ENCODE assay signal across 19 cellular contexts in the genomic region with DNA sequence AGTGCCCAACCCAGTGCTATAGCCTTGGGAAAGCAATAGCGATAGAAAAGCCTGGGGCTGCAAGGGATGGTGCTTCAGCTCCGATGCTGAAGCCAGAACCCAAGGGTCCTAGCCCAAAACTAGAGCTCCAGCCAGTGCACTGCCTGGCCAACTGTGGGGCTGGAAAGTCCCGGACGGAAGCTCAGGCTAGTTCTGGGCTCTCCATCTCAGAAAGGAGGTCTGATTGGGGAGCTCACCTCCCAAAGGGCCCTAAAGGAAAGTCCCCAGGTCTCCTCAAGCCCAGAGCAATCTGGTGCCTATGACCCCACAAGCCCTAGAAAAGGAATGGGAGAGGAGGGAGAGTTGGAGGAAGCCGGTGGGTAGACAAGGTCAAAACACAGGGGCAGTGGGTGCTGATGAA. TPM values are rescaled to one million over a fixed set of nuclear protein-coding genes. Genes with fewer than 3 reads are reported as not detected.
DNase-seq lines count a peak whose midpoint lies in the region; ATAC-seq, FAIRE-seq and TF ChIP-seq lines count a peak whose summit lies in the region.
"Had no signal": no experiment of that assay in that cellular context is flagged by ENCODE, and none has a peak within 500 bp of the region (broad histone marks: within the 10 kb centered on the region; RNA-seq: fewer than 3 reads in every experiment).

No MANE protein-coding gene starts in this region.

- SMC1A ChIA-PET in GM12878 (lab: Charles Lee; ENCODE audit: uncharacterized antibody, unreplicated experiment), result interaction anchor here (0.7 to 6.8 kb wide), 6 partner anchors 18 to 153 kb away, joined by 3 to 90 read pairs (median 4); no protein-coding TSS in a partner anchor

- no peak for TF ChIP-seq POLR2A in GM12878 (IDR thresholded peaks at IDR 0.05; ENCODE audit: low read depth, low read length)

- peak overlapping the region; percentile 46; the same call in 1 of the 2 replicates for H3K4me2 ChIP-seq in GM12878 (ENCODE audit: control insufficient read depth, insufficient read depth)
- H3K4me2 ChIP-seq in parathyroid adenoma (ENCODE audit: low read length), result no peak overlapping the region

- no peak for FAIRE-seq in GM12878 (lab: Jason Lieb, UNC)

- H3K4me1 ChIP-seq in GM12878 (ENCODE audit: control insufficient read depth, insufficient read depth, low read length) (peaks cover 15% of the 10 kb centered on the region), parathyroid adenoma (peaks cover 52% of the 10 kb centered on the region), SJCRH30 (peaks cover 36% of the 10 kb centered on the region)

- CTCF ChIA-PET in GM12878 (lab: Yijun Ruan, JAX), result interaction anchor here (0.9 to 17.1 kb wide), 11 partner anchors 8 to 521 kb away, joined by 3 to 211 read pairs (median 3); partner anchors contain the start of gene NME1

- H3K36me3 ChIP-seq in GM12878 (ENCODE audit: control insufficient read depth in 2 of 2, insufficient read depth in 2 of 2, low read length in 1 of 2) (no peaks in the 10 kb centered on the region), parathyroid adenoma (ENCODE audit: control insufficient read depth, insufficient read depth, low read length) (no peaks in the 10 kb centered on the region), SJCRH30 (no peaks in the 10 kb centered on the region)

- H3K4me3 ChIP-seq in GM12864 (ENCODE audit: low read depth, low read length), result peak overlapping the region; percentile 56; the same call in 1 of the 2 replicates
- no peak overlapping the region; the same call in 1 of the 2 replicates for H3K4me3 ChIP-seq in GM12878
- H3K4me3 ChIP-seq in parathyroid adenoma (ENCODE audit: low read depth, low read length), result no peak overlapping the region
- H3K4me3 ChIP-seq in SJCRH30, result no peak overlapping the region
- H3K4me3 ChIP-seq: GM23248, K562, SK-N-MC had no signal

- in situ Hi-C loops in GM12878 (cut with MboI), result no loop called here

- H3K27me3 ChIP-seq in GM12878 (replicated peaks in 1 of 2; ENCODE audit: control insufficient read depth in 2 of 2, insufficient read depth in 2 of 2, low read length in 1 of 2), result peaks cover 0 to under 1% of the 10 kb centered on the region in 2 experiments; a peak in 2 of 4 replicates
- H3K27me3 ChIP-seq in parathyroid adenoma (ENCODE audit: control insufficient read depth, insufficient read depth, low read length), result no peaks in the 10 kb centered on the region
- H3K27me3 ChIP-seq in SJCRH30, result peaks cover under 1% of the 10 kb centered on the region; the same call in 1 of the 2 replicates

- POLR2A ChIA-PET in GM12878 (lab: Charles Lee), result interaction anchor here (0.6 to 1.4 kb wide), 4 partner anchors 13 to 234 kb away, joined by 3 to 5 read pairs (median 4); partner anchors contain the start of gene TOB1

- peak overlapping the region; percentile 61 for H3K27ac ChIP-seq in GM12878 (ENCODE audit: control insufficient read depth, insufficient read depth)
- H3K27ac ChIP-seq in parathyroid adenoma, result peak overlapping the region; percentile 15
- H3K27ac ChIP-seq in SJCRH30, result no peak overlapping the region
- H3K27ac ChIP-seq: GM23248, SK-N-MC had no signal

- BruUV-seq in GM12878 (replicated peaks; lab: Mats Ljungman, UMichigan), result no TSS peak

- peak; percentile 60 for ATAC-seq in GM19025 (IDR thresholded peaks at IDR 0.05; ENCODE audit: low read depth, unreplicated experiment)
- ATAC-seq in GM12878, result peak; percentile 71
- ATAC-seq: Right ventricle myocardium inferior had no signal

- no peaks in the 10 kb centered on the region; the same call in 1 of the 2 replicates for H3K79me2 ChIP-seq in GM12878 (ENCODE audit: control insufficient read depth, insufficient read depth, low read length)
- no peaks in the 10 kb centered on the region for H3K79me2 ChIP-seq in parathyroid adenoma

- DNase-seq in GM12864 (ENCODE audit: low read depth), result no peak
- DNase-seq in GM12878 (ENCODE audit: low read depth, low spot score), result no peak
- DNase-seq in SJCRH30, result no peak
- no peak for DNase-seq in activated effector memory CD4-positive, alpha-beta T cell treated with anti-CD3 and anti-CD28 coated beads, Interleukin-2, amount 50 U/mL, for 16 hours
- DNase-seq in hypothalamus (lab: John Stamatoyannopoulos, UW), result no peak
- DNase-seq: CD4-positive, alpha-beta T cell; DMS79; GM23248; HCEC 1CT; MV-4-11; NCI-H1417; NCI-H187 treated with DMSO at 0.1 percent for 48 hours; NCI-H774; T-helper 1 cell had no signal

- WGBS in GM12878 (ENCODE audit: insufficient coverage, insufficient replicate concordance, low lambda C conversion rate, missing lambda C conversion rate), result 6% methylated on average over 5 of the region's 5 CpGs

- no peak for TF ChIP-seq CTCF in GM12864 (IDR thresholded peaks at IDR 0.05; ENCODE audit: low read depth, low read length, missing control alignments)
- TF ChIP-seq CTCF in GM12878 (IDR thresholded peaks at IDR 0.05 in 2 of 3, conservative IDR thresholded peaks at IDR 0.05 in 1 of 3; ENCODE audit: control insufficient read depth in 2 of 3, extremely low read depth in 1 of 3, insufficient read depth in 1 of 3, low read depth in 3 of 3, low read length in 3 of 3), result no peak
- no peak for TF ChIP-seq CTCF in parathyroid adenoma (IDR thresholded peaks at IDR 0.05)

- H3K9me3 ChIP-seq in GM12878 (replicated peaks; ENCODE audit: control insufficient read depth, insufficient read depth, low read length) (no peaks in the 10 kb centered on the region), parathyroid adenoma (ENCODE audit: control insufficient read depth, low read length) (no peaks in the 10 kb centered on the region), SJCRH30 (replicated peaks) (no peaks in the 10 kb centered on the region)

- H3K9ac ChIP-seq in GM12878 (ENCODE audit: control insufficient read depth, insufficient read depth, low read length) (no peak overlapping the region; the same call in 1 of the 2 replicates), parathyroid adenoma (no peak overlapping the region)
- H3K9ac ChIP-seq: GM23248 had no signal

- H4K20me1 ChIP-seq in GM12878 (ENCODE audit: control insufficient read depth, insufficient read depth), result no peaks in the 10 kb centered on the region

- H2AFZ ChIP-seq in GM12878 (ENCODE audit: control insufficient read depth, low read depth, low read length) (no peak overlapping the region), parathyroid adenoma (peak overlapping the region; percentile 63)
- H2AFZ ChIP-seq: GM23248 had no signal

- intact Hi-C loops in GM12878 (cut with micrococcal nuclease; ENCODE audit: unreplicated experiment), result no loop called here

- no peak for TF ChIP-seq RAD21 in GM12878 (IDR thresholded peaks at IDR 0.05; ENCODE audit: insufficient read depth, low read depth, low read length)

- RAD21 ChIA-PET in GM12878 (lab: Charles Lee; ENCODE audit: unreplicated experiment), result interaction anchor here (0.7 to 3.8 kb wide), 8 partner anchors 9 to 234 kb away, joined by 3 to 34 read pairs (median 4); partner anchors contain the start of gene TOB1

- TF ChIP-seq EP300 in GM12878 (IDR thresholded peaks at IDR 0.05; ENCODE audit: borderline replicate concordance in 1 of 2, control insufficient read depth in 1 of 2, low read depth in 2 of 2, low read length in 2 of 2), result no peak

TF ChIP-seq in GM12878, 131 proteins besides CTCF, POLR2A, EP300 and RAD21 (continues in another document):
- TF ChIP-seq IKZF1 (conservative IDR thresholded peaks at IDR 0.05), result peak; percentile 58
- peak; percentile 55; the same call in 1 of the 2 replicates for TF ChIP-seq NR2F1 (conservative IDR thresholded peaks at IDR 0.05)
- TF ChIP-seq MEF2B (IDR thresholded peaks at IDR 0.05; ENCODE audit: partially characterized antibody, poor library complexity, severe bottlenecking), result peak; percentile 62
- TF ChIP-seq RELB (IDR thresholded peaks at IDR 0.05; ENCODE audit: low read depth), result peak; percentile 80
- no peak for TF ChIP-seq MYC (IDR thresholded peaks at IDR 0.05; ENCODE audit: insufficient read depth, insufficient read length, insufficient replicate concordance, low read length, severe bottlenecking)
- no peak for TF ChIP-seq IRF4 (IDR thresholded peaks at IDR 0.05; ENCODE audit: low read depth, low read length)

RNA-seq across cellular contexts. Expression of gene ABCC3, which starts 2.0 kb away (rescaled TPM):
- 9.8 and 12.0 TPM in 2 replicates for total RNA-seq in GM12878 (2013; cell fraction: nucleolus; rRNA removed)
- total RNA-seq in GM12878 (2014; rRNA removed) (not detected in 2 replicates), GM12878 (2014; rRNA removed; fragmentation: Illumina TruSeq; extraction: Trizol) (not detected in 2 replicates), GM12878 (2021) (1.1 and 1.5 TPM in 2 replicates)
- polyA plus RNA-seq in GM12878 (2011; ENCODE audit: low read depth), result not detected
- polyA plus RNA-seq in GM12878 (2011; rRNA removed) (1.9 and 2.3 TPM in 2 replicates), GM12878 (2014; fragmentation: Illumina TruSeq; extraction: Trizol) (0.21 TPM in 1 of 2 replicates, not detected in the other), GM12878 (2014; fragmentation: Nextera tagmentation; extraction: Ambion mirVana) (not detected), GM12878 (2014; rRNA removed) (0.10 TPM in 1 of 2 replicates, not detected in the other), GM12878 (2016; fragmentation: Nextera tagmentation; extraction: Ambion mirVana) (under 1 TPM in 1 of 2 experiments, not detected in 1; 0.32 TPM)
- polyA plus RNA-seq in GM12878 (2011; cell fraction: cytosol; rRNA removed), result 1.4 and 1.5 TPM in 2 replicates
- 8.8 and 12.3 TPM in 2 replicates for polyA plus RNA-seq in GM12878 (2011; cell fraction: nucleus; rRNA removed)
- 0.13 and 0.61 TPM in 2 replicates for polyA plus RNA-seq in GM12878 (2012)
- 3.2 and 4.8 TPM in 2 replicates for polyA minus RNA-seq in GM12878 (2011; rRNA and poly(A)+ RNA removed)
- 1.2 and 1.5 TPM in 2 replicates for polyA minus RNA-seq in GM12878 (2011; cell fraction: cytosol; rRNA and poly(A)+ RNA removed)
- 3.7 and 4.8 TPM in 2 replicates for polyA minus RNA-seq in GM12878 (2011; cell fraction: nucleus; rRNA and poly(A)+ RNA removed)
- total RNA-seq in SJCRH30 (2014; rRNA removed; shearing (Covaris generic)), result 0.10 and 0.16 TPM in 2 replicates
